In the genomic region with DNA sequence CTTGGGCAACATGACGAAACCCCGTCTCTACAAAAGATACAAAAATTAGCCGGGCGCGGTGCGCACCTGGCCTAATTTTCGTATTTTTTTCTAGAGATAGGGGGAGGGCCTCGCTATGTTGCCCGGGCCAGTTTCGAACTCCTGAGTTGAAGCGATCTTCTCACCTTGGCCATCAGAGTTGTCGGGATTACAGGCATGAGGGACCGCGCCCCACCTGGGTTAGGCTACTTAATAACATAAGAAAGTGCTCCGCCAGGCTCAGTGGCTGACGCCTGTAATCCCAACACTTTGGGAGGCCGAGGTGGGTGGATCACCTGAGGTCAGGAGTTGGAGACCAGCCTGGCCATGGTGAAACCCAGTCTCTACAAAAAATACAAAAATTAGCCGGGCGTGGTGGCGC, we compare ENCODE assay signal across 8 cellular contexts.
DNase-seq lines count a peak whose midpoint lies in the region; ATAC-seq and TF ChIP-seq lines count a peak whose summit lies in the region.
"Not testable (repeated sequence)": the region's sequence is repeated elsewhere in the genome, so short reads cannot be mapped to it uniquely, and the experiment has no call there.

No MANE protein-coding gene starts in this region.

- peak overlapping the region; percentile 98 for H2AFZ ChIP-seq in hepatocyte

- H3K4me1 ChIP-seq in HAP-1; hepatocyte (ENCODE audit: insufficient read depth); naive thymus-derived CD4-positive, alpha-beta T cell (ENCODE audit: control insufficient read depth in 2 of 2, insufficient read depth in 2 of 2, low read length in 2 of 2): not testable (repeated sequence)
- peaks cover 7 to 27% (median 18%) of the 10 kb centered on the region in 6 donors for H3K4me1 ChIP-seq in spleen

- H3K36me3 Mint-ChIP-seq in activated T-helper 2 cell treated with anti-CD3 and anti-CD28 coated beads, Interferon-gamma antibody, Interleukin-2, Interleukin-4, amounts not matched to agents 10 μg/mL and 5 μg/mL and 100 μg/mL, durations not matched to agents 14 hours and 24 hours and 36 hours (ENCODE audit: low read depth); naive thymus-derived CD4-positive, alpha-beta T cell: not testable (repeated sequence)

- POLR2A ChIA-PET in AG04449 (lab: Yijun Ruan, JAX): interaction anchor here (0.5 to 0.6 kb wide), 2 partner anchors 13 to 1375 kb away, joined by 3 read pairs; no protein-coding TSS in a partner anchor
- POLR2A ChIA-PET in RWPE1 (lab: Yijun Ruan, JAX; ENCODE audit: low non-redundant PET); naive thymus-derived CD4-positive, alpha-beta T cell (lab: Charles Lee): not testable (repeated sequence)

- DNase-seq in AG04449 (ENCODE audit: low read depth, low spot score); HAP-1 (ENCODE audit: low spot score in 2 of 2); RWPE1 (ENCODE audit: low spot score); activated T-helper 2 cell treated with anti-CD3 and anti-CD28 coated beads, Interferon-gamma antibody, Interleukin-2, Interleukin-4, amounts not matched to agents 10 μg/mL and 5 μg/mL and 100 μg/mL, durations not matched to agents 14 hours and 24 hours and 36 hours (ENCODE audit: low spot score); hepatocyte (ENCODE audit: low spot score); naive thymus-derived CD4-positive, alpha-beta T cell: not testable (repeated sequence)
- DNase-seq in dorsolateral prefrontal cortex (peak in 1 of 10 donors; percentile 19), spleen (peak; percentile 78)

- in situ Hi-C loops in HAP-1 (cut with MboI; ENCODE audit: low sequenced_read_pairs): not testable (repeated sequence)

- H3K27ac ChIP-seq in RWPE1 (peak overlapping the region; percentile 88), dorsolateral prefrontal cortex (peak overlapping the region in 42 of 59 donors; percentile 70 to 95 (median 89)), hepatocyte (peak overlapping the region; percentile 91), spleen (peak overlapping the region in 6 of 8 donors; percentile 90 to 95 (median 94))
- H3K27ac ChIP-seq in naive thymus-derived CD4-positive, alpha-beta T cell (ENCODE audit: low read depth, low read length): peak overlapping the region; percentile 78

- not testable (repeated sequence) for TF ChIP-seq CTCF in AG04449 (IDR thresholded peaks at IDR 0.05; ENCODE audit: insufficient read depth, low read length, missing control alignments); RWPE1 (conservative IDR thresholded peaks at IDR 0.05; ENCODE audit: low read depth); dorsolateral prefrontal cortex (IDR thresholded peaks at IDR 0.05 in 54 of 56, conservative IDR thresholded peaks at IDR 0.05 in 2 of 56; ENCODE audit: low read depth in 1 of 56, partially characterized antibody in 56 of 56); hepatocyte (IDR thresholded peaks at IDR 0.05; ENCODE audit: poor library complexity); spleen (IDR thresholded peaks at IDR 0.05 in 8 of 11, conservative IDR thresholded peaks at IDR 0.05 in 3 of 11)

- not testable (repeated sequence) for H3K4me1 Mint-ChIP-seq in activated T-helper 2 cell treated with anti-CD3 and anti-CD28 coated beads, Interferon-gamma antibody, Interleukin-2, Interleukin-4, amounts not matched to agents 10 μg/mL and 5 μg/mL and 100 μg/mL, durations not matched to agents 14 hours and 24 hours and 36 hours (ENCODE audit: low read depth)
- peaks cover 0 to 20% (median 9%) of the 10 kb centered on the region in 7 donors for H3K4me1 Mint-ChIP-seq in naive thymus-derived CD4-positive, alpha-beta T cell

- H3K27ac Mint-ChIP-seq in activated T-helper 2 cell treated with anti-CD3 and anti-CD28 coated beads, Interferon-gamma antibody, Interleukin-2, Interleukin-4, amounts not matched to agents 10 μg/mL and 5 μg/mL and 100 μg/mL, durations not matched to agents 14 hours and 24 hours and 36 hours: peak overlapping the region; percentile 97
- H3K27ac Mint-ChIP-seq in naive thymus-derived CD4-positive, alpha-beta T cell: peak overlapping the region; percentile 96 to 99 (median 99)

- H3K9me3 ChIP-seq in HAP-1; hepatocyte (ENCODE audit: low read depth); naive thymus-derived CD4-positive, alpha-beta T cell (ENCODE audit: control insufficient read depth in 2 of 3, low read length in 3 of 3); spleen: not testable (repeated sequence)

- TF ChIP-seq POLR2A in spleen (IDR thresholded peaks at IDR 0.05): not testable (repeated sequence)

- H3K4me3 Mint-ChIP-seq in activated T-helper 2 cell treated with anti-CD3 and anti-CD28 coated beads, Interferon-gamma antibody, Interleukin-2, Interleukin-4, amounts not matched to agents 10 μg/mL and 5 μg/mL and 100 μg/mL, durations not matched to agents 14 hours and 24 hours and 36 hours (ENCODE audit: low read depth): peak overlapping the region; percentile 91
- H3K4me3 Mint-ChIP-seq in naive thymus-derived CD4-positive, alpha-beta T cell: peak overlapping the region in 9 of 10 donors; percentile 87 to 97 (median 95)

- intact Hi-C loops in activated T-helper 2 cell treated with anti-CD3 and anti-CD28 coated beads, Interferon-gamma antibody, Interleukin-2, Interleukin-4, amounts not matched to agents 10 μg/mL and 5 μg/mL and 100 μg/mL, durations not matched to agents 14 hours and 24 hours and 36 hours (cut with micrococcal nuclease); dorsolateral prefrontal cortex (cut with DNase I); spleen (cut with DNase I; ENCODE audit: low total_unique reads): not testable (repeated sequence)
- intact Hi-C loops in naive thymus-derived CD4-positive, alpha-beta T cell (cut with micrococcal nuclease): loop anchor here (5.0 kb wide), 2 partner anchors 792 to 1902 kb away; a partner anchor contains a TSS

- peak overlapping the region; percentile 87 for H3K4me2 ChIP-seq in hepatocyte

- H3K4me3 ChIP-seq in AG04449 (ENCODE audit: low read depth, low read length): peak overlapping the region; percentile 77
- peak overlapping the region; percentile 85 for H3K4me3 ChIP-seq in HAP-1
- peak overlapping the region in 58 of 59 donors; percentile 67 to 99 (median 94) for H3K4me3 ChIP-seq in dorsolateral prefrontal cortex
- peak overlapping the region; percentile 27 for H3K4me3 ChIP-seq in hepatocyte
- H3K4me3 ChIP-seq in naive thymus-derived CD4-positive, alpha-beta T cell (ENCODE audit: low read length): peak overlapping the region; percentile 80
- peak overlapping the region in 5 of 8 donors; percentile 68 to 94 (median 80) for H3K4me3 ChIP-seq in spleen

- H4K20me1 ChIP-seq in hepatocyte (ENCODE audit: insufficient read depth, poor library complexity, severe bottlenecking): not testable (repeated sequence)

- H3K9me3 Mint-ChIP-seq in activated T-helper 2 cell treated with anti-CD3 and anti-CD28 coated beads, Interferon-gamma antibody, Interleukin-2, Interleukin-4, amounts not matched to agents 10 μg/mL and 5 μg/mL and 100 μg/mL, durations not matched to agents 14 hours and 24 hours and 36 hours; naive thymus-derived CD4-positive, alpha-beta T cell: not testable (repeated sequence)

- 98% methylated on average over 20 of the region's 20 CpGs for WGBS in hepatocyte (ENCODE audit: low lambda C conversion rate, missing lambda C conversion rate)
- 96 to 97% (median 96%) methylated on average over 20 of the region's 20 CpGs for WGBS in spleen, 5 donors

- H3K9me2 ChIP-seq in hepatocyte (replicated peaks; ENCODE audit: insufficient read depth): not testable (repeated sequence)

- not testable (repeated sequence) for ATAC-seq in naive thymus-derived CD4-positive, alpha-beta T cell

- not testable (repeated sequence) for H3K27me3 ChIP-seq in HAP-1 (ENCODE audit: low read depth); dorsolateral prefrontal cortex; hepatocyte; naive thymus-derived CD4-positive, alpha-beta T cell (ENCODE audit: control insufficient read depth in 2 of 2, insufficient read depth in 2 of 2, low read length in 2 of 2); spleen (replicated peaks in 1 of 7)

- H3K79me2 ChIP-seq in hepatocyte: peaks cover 20% of the 10 kb centered on the region

- CTCF ChIA-PET in AG04449 (lab: Yijun Ruan, JAX); RWPE1 (lab: Yijun Ruan, JAX); naive thymus-derived CD4-positive, alpha-beta T cell (lab: Charles Lee): not testable (repeated sequence)

- H3K27me3 Mint-ChIP-seq in activated T-helper 2 cell treated with anti-CD3 and anti-CD28 coated beads, Interferon-gamma antibody, Interleukin-2, Interleukin-4, amounts not matched to agents 10 μg/mL and 5 μg/mL and 100 μg/mL, durations not matched to agents 14 hours and 24 hours and 36 hours (ENCODE audit: low read depth); naive thymus-derived CD4-positive, alpha-beta T cell: not testable (repeated sequence)

- not testable (repeated sequence) for H3K36me3 ChIP-seq in HAP-1 (replicated peaks); hepatocyte (replicated peaks; ENCODE audit: insufficient read depth, low read depth); naive thymus-derived CD4-positive, alpha-beta T cell (ENCODE audit: control insufficient read depth in 2 of 3, insufficient read depth in 3 of 3, low read length in 3 of 3); spleen

Comparison
In these comparisons a context has a peak if more than half of its experiments do, and no peak if none do; other contexts are left out.
1. H3K4me3 ChIP-seq: peak in every context shown above with its lines; median percentile 94 in dorsolateral prefrontal cortex; 85 in HAP-1; 80 in naive thymus-derived CD4-positive, alpha-beta T cell; 80 in spleen; 77 in AG04449; 27 in hepatocyte.